In genomic region chrX:1521459-1521956, GRCh38 we compare ENCODE assay signal across 10 cellular contexts. TPM values are rescaled to one million over a fixed set of nuclear protein-coding genes. Genes with fewer than 3 reads are reported as not detected.
A peak's percentile ranks its signal among the peaks of the same experiment; 100 is the strongest.
DNase-seq lines count a peak whose midpoint lies in the region; ATAC-seq, FAIRE-seq and TF ChIP-seq lines count a peak whose summit lies in the region.
"Had no signal": no experiment of that assay in that cellular context is flagged by ENCODE, and none has a peak within 500 bp of the region (broad histone marks: within the 10 kb centered on the region; RNA-seq: fewer than 3 reads in every experiment).

No MANE protein-coding gene starts in this region.

- no peak for FAIRE-seq in HepG2 (lab: Jason Lieb, UNC)

- H3K4me1 ChIP-seq in DND-41 (ENCODE audit: insufficient read depth, low read length) (no peaks in the 10 kb centered on the region), HepG2 (ENCODE audit: insufficient read depth, low read length) (peaks cover 5% of the 10 kb centered on the region; the same call in 1 of the 2 replicates)

- peaks cover 52% of the 10 kb centered on the region for H3K4me1 Mint-ChIP-seq in activated CD4-positive, alpha-beta T cell treated with anti-CD3 and anti-CD28 coated beads for 36 hours
- H3K4me1 Mint-ChIP-seq: brain had no signal

- TF ChIP-seq CTCF in DND-41 (IDR thresholded peaks at IDR 0.05; ENCODE audit: borderline replicate concordance, extremely low read depth, low read length, poor library complexity, severe bottlenecking) = no peak
- TF ChIP-seq CTCF in HepG2 (CRISPR knock-in tag; IDR thresholded peaks at IDR 0.05) = no peak

- no peak for TF ChIP-seq POLR2A in HepG2 (IDR thresholded peaks at IDR 0.05; ENCODE audit: insufficient read depth in 1 of 2, low read depth in 2 of 2, low read length in 2 of 2)

- H3K4me3 Mint-ChIP-seq in activated CD4-positive, alpha-beta T cell treated with anti-CD3 and anti-CD28 coated beads for 36 hours = peak overlapping the region; percentile 60
- H3K4me3 Mint-ChIP-seq: brain had no signal

- in situ Hi-C loops in HepG2 (cut with HindIII; ENCODE audit: extremely low pct_ligation_motif_present, low pct_unique_long_range_greater_than_20kb) = no loop called here

- peaks cover 88% of the 10 kb centered on the region for H4K20me1 ChIP-seq in DND-41 (ENCODE audit: insufficient read depth, low read length)
- H4K20me1 ChIP-seq in HepG2 (ENCODE audit: insufficient read depth, low read length) = no peaks in the 10 kb centered on the region

- no peak overlapping the region for H3K27ac ChIP-seq in DND-41 (ENCODE audit: low read length)
- H3K27ac ChIP-seq in HepG2 (ENCODE audit: extremely low read length, insufficient read depth, low read length) = no peak overlapping the region

- H3K4me2 ChIP-seq in DND-41 (ENCODE audit: insufficient read depth, low read length) (no peak overlapping the region), HepG2 (ENCODE audit: low read depth, low read length) (no peak overlapping the region)

- H3K4me3 ChIP-seq in DND-41 (ENCODE audit: low read depth in 1 of 2, low read length in 2 of 2) (no peak overlapping the region), HepG2 (replicated peaks in 1 of 3; ENCODE audit: insufficient read depth in 1 of 3, low read depth in 2 of 3, low read length in 3 of 3) (no peak overlapping the region)

- ATAC-seq in DND-41 (ENCODE audit: insufficient read depth, low read depth) = no peak
- ATAC-seq in GM19467 (IDR thresholded peaks at IDR 0.05; ENCODE audit: unreplicated experiment) = peak; percentile 92
- peak; percentile 80 for ATAC-seq in HG03457 (IDR thresholded peaks at IDR 0.05; ENCODE audit: unreplicated experiment)
- peak; percentile 72 for ATAC-seq in activated CD4-positive, alpha-beta T cell treated with anti-CD3 and anti-CD28 coated beads for 36 hours
- peak; percentile 44; the same call in 1 of the 3 replicates for ATAC-seq in HepG2

- H3K9ac ChIP-seq in DND-41 (ENCODE audit: low read depth, low read length) (no peak overlapping the region), HepG2 (ENCODE audit: insufficient read depth, low read depth, low read length) (no peak overlapping the region)

- POLR2A ChIA-PET in activated CD4-positive, alpha-beta T cell treated with anti-CD3 and anti-CD28 coated beads for 36 hours (lab: Charles Lee) = no interaction called here
- POLR2A ChIA-PET in HepG2 (lab: Yijun Ruan, JAX) = no interaction called here

- H2AFZ ChIP-seq in DND-41 (ENCODE audit: low read depth, low read length) (no peak overlapping the region), HepG2 (ENCODE audit: low read length) (no peak overlapping the region)

- BruUV-seq in HepG2 (replicated peaks; lab: Mats Ljungman, UMichigan) = no TSS peak

- H3K9me3 Mint-ChIP-seq in activated CD4-positive, alpha-beta T cell treated with anti-CD3 and anti-CD28 coated beads for 36 hours (ENCODE audit: low read depth) = peaks cover 3% of the 10 kb centered on the region

- H3K36me3 ChIP-seq in DND-41 (ENCODE audit: insufficient read depth, low read length) = peaks cover 74% of the 10 kb centered on the region
- no peaks in the 10 kb centered on the region for H3K36me3 ChIP-seq in HepG2 (replicated peaks in 1 of 2; ENCODE audit: control insufficient read depth in 1 of 2, insufficient read depth in 2 of 2, low read length in 2 of 2)

- H3K36me3 Mint-ChIP-seq in activated CD4-positive, alpha-beta T cell treated with anti-CD3 and anti-CD28 coated beads for 36 hours (ENCODE audit: low read depth) = peaks cover 27% of the 10 kb centered on the region
- H3K36me3 Mint-ChIP-seq: brain had no signal

- peak overlapping the region; percentile 77 for H3K27ac Mint-ChIP-seq in activated CD4-positive, alpha-beta T cell treated with anti-CD3 and anti-CD28 coated beads for 36 hours
- H3K27ac Mint-ChIP-seq: brain had no signal

- no peak for TF ChIP-seq EP300 in HepG2 (IDR thresholded peaks at IDR 0.05; ENCODE audit: low read depth in 2 of 2, low read length in 2 of 2)
- no peak for TF ChIP-seq EP300 in HepG2 (CRISPR knock-in tag; IDR thresholded peaks at IDR 0.05; ENCODE audit: borderline replicate concordance)

- 77% methylated on average over 13 of the region's 13 CpGs for WGBS in HepG2 (ENCODE audit: low lambda C conversion rate)

- intact Hi-C loops in activated CD4-positive, alpha-beta T cell treated with anti-CD3 and anti-CD28 coated beads for 36 hours (cut with DNase I, micrococcal nuclease) = loop anchor here in 1 of 2 experiments (5.0 kb wide), 1 partner anchor 39 kb away; no protein-coding TSS in a partner anchor
- intact Hi-C loops in HepG2 (cut with micrococcal nuclease; ENCODE audit: unreplicated experiment) = no loop called here

- no peaks in the 10 kb centered on the region for H3K27me3 ChIP-seq in DND-41 (ENCODE audit: insufficient read depth, low read length, poor library complexity)
- no peaks in the 10 kb centered on the region for H3K27me3 ChIP-seq in HepG2 (ENCODE audit: control insufficient read depth in 1 of 2, insufficient read depth in 2 of 2, low read length in 2 of 2)

- no peaks in the 10 kb centered on the region for H3K9me3 ChIP-seq in DND-41 (ENCODE audit: insufficient read depth, low read length, severe bottlenecking)
- no peaks in the 10 kb centered on the region; the same call in 1 of the 2 replicates for H3K9me3 ChIP-seq in HepG2 (ENCODE audit: low read length)

- no peaks in the 10 kb centered on the region for H3K27me3 Mint-ChIP-seq in activated CD4-positive, alpha-beta T cell treated with anti-CD3 and anti-CD28 coated beads for 36 hours

- peaks cover 92% of the 10 kb centered on the region for H3K79me2 ChIP-seq in DND-41 (ENCODE audit: insufficient read depth, low read length)
- no peaks in the 10 kb centered on the region for H3K79me2 ChIP-seq in HepG2 (ENCODE audit: insufficient read depth, low read length)

- DNase-seq in DND-41 (peak; percentile 4), HepG2 (ENCODE audit: low spot score) (peak; percentile 29), A172 (ENCODE audit: low spot score) (no peak), midbrain (lab: John Stamatoyannopoulos, UW) (no peak), NCI-H748 (lab: John Stamatoyannopoulos, UW; ENCODE audit: unreplicated experiment) (no peak)
- peak; percentile 79 for DNase-seq in activated CD4-positive, alpha-beta T cell treated with anti-CD3 and anti-CD28 coated beads for 36 hours

- CTCF ChIA-PET in activated CD4-positive, alpha-beta T cell treated with anti-CD3 and anti-CD28 coated beads for 36 hours (lab: Charles Lee) = no interaction called here
- CTCF ChIA-PET in HepG2 (lab: Yijun Ruan, JAX; ENCODE audit: low intra/inter-chr PET ratio, low total read pairs) = no interaction called here

- no peak for TF ChIP-seq RAD21 in HepG2 (CRISPR knock-in tag; IDR thresholded peaks at IDR 0.05)

TF ChIP-seq in HepG2, 621 proteins besides CTCF, POLR2A, EP300 and RAD21:
- TF ChIP-seq FOXA1 (IDR thresholded peaks at IDR 0.05) (no peak), FOXA1 (CRISPR knock-in tag; IDR thresholded peaks at IDR 0.05) (peak; percentile 7; the same call in 1 of the 2 replicates), ZNF414 (CRISPR knock-in tag; IDR thresholded peaks at IDR 0.05) (no peak)
TF ChIP-seq in HepG2: peak in this region for 1.

RNA-seq across cellular contexts. Expression of gene P2RY8, which starts 15.5 kb away (rescaled TPM):
- 10 to 100 TPM; 19.8 to 21.2 TPM for total RNA-seq in activated CD4-positive, alpha-beta T cell treated with anti-CD3 and anti-CD28 coated beads for 36 hours
- total RNA-seq in HepG2 (2016; rRNA removed; fragmentation: Illumina TruSeq; extraction: Trizol) = 0.66 and 1.0 TPM in 2 replicates
- total RNA-seq in HepG2 (2016; cell fraction: cytosol; rRNA removed; fragmentation: Illumina TruSeq; extraction: Trizol; ENCODE audit: low read depth) = 0.09 and 0.10 TPM in 2 replicates
- 0.68 and 1.1 TPM in 2 replicates for total RNA-seq in HepG2 (2016; cell fraction: insoluble cytoplasmic fraction; rRNA removed; fragmentation: Illumina TruSeq; extraction: Trizol)
- total RNA-seq in HepG2 (2016; cell fraction: membrane; rRNA removed; fragmentation: Illumina TruSeq; extraction: Trizol) = 0.31 and 0.34 TPM in 2 replicates
- total RNA-seq in HepG2 (2016; cell fraction: nucleus; rRNA removed; fragmentation: Illumina TruSeq; extraction: Trizol) = 1.0 and 1.6 TPM in 2 replicates
- 1.3 and 3.1 TPM in 2 replicates for polyA plus RNA-seq in HepG2 (2011; rRNA removed)
- polyA plus RNA-seq in HepG2 (2011; cell fraction: cytosol; rRNA removed) = 2.0 and 2.3 TPM in 2 replicates
- 1.5 and 1.8 TPM in 2 replicates for polyA plus RNA-seq in HepG2 (2011; cell fraction: nucleus; rRNA removed)
- polyA plus RNA-seq in HepG2 (2012) = 2.1 and 2.4 TPM in 2 replicates
- polyA plus RNA-seq in HepG2 (2016; cell fraction: cytosol; fragmentation: Illumina TruSeq; extraction: Trizol; ENCODE audit: low read depth) = 0.08 and 0.09 TPM in 2 replicates
- polyA plus RNA-seq in HepG2 (2016; cell fraction: insoluble cytoplasmic fraction; fragmentation: Illumina TruSeq; extraction: Trizol; ENCODE audit: low read depth) = 0.65 and 0.91 TPM in 2 replicates
- polyA plus RNA-seq in HepG2 (2016; cell fraction: membrane; fragmentation: Illumina TruSeq; extraction: Trizol; ENCODE audit: low read depth) = 0.16 and 0.28 TPM in 2 replicates
- 2.0 and 2.3 TPM in 2 replicates for polyA plus RNA-seq in HepG2 (2016; cell fraction: nucleus; fragmentation: Illumina TruSeq; extraction: Trizol; ENCODE audit: insufficient read depth, low read depth)
- polyA minus RNA-seq in HepG2 (2011; rRNA and poly(A)+ RNA removed; ENCODE audit: low replicate concordance) = 0.09 and 7.8 TPM in 2 replicates
- 2.4 and 2.6 TPM in 2 replicates for polyA minus RNA-seq in HepG2 (2011; cell fraction: cytosol; rRNA and poly(A)+ RNA removed)
- 1.4 and 2.2 TPM in 2 replicates for polyA minus RNA-seq in HepG2 (2011; cell fraction: nucleus; rRNA and poly(A)+ RNA removed)
- total RNA-seq in A172 (2014; rRNA removed; shearing (Covaris generic)) = not detected in 2 replicates
- total RNA-seq: pulmonary artery endothelial cell had no signal

Comparison
In these comparisons a context has a peak if more than half of its experiments do, and no peak if none do; other contexts are left out.
1. DNase-seq: peak in DND-41 (single experiment), activated CD4-positive, alpha-beta T cell treated with anti-CD3 and anti-CD28 coated beads for 36 hours (single experiment) and HepG2 (single experiment); none in A172 (single experiment), midbrain (single experiment) and NCI-H748 (single experiment).
2. RNA of gene P2RY8, which starts 15.5 kb away (total RNA-seq): 19.8 to 21.2 TPM in activated CD4-positive, alpha-beta T cell treated with anti-CD3 and anti-CD28 coated beads for 36 hours; 0.09 to 1.6 TPM in HepG2 and not detected in A172; every median in the first group is over 4 times any median in the second.